Comparison of ENCODE assay signal across 8 cellular contexts in the genomic region with DNA sequence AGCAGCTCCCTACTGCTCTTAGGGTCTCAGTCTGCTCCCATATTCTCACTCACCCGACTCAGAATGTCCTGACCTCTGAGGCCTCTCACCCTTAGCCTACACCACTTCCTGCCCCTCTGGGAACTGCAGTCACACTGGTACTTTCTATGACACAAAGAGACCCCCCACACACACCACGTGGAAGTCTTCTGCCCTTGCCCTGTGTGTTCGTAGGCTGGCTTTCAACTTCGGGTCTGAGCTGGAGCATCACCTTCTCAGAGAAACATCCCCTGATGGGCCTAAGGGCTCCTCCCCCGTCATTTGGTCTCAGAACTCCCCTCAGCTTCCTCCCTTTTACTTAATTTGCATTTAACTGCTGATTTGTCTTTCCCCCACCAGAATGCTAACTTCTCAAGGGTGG. TPM values are rescaled to one million over a fixed set of nuclear protein-coding genes. Genes with fewer than 3 reads are reported as not detected.
A peak's percentile ranks its signal among the peaks of the same experiment; 100 is the strongest.
DNase-seq lines count a peak whose midpoint lies in the region; ATAC-seq, FAIRE-seq and TF ChIP-seq lines count a peak whose summit lies in the region.
"Not testable (repeated sequence)": the region's sequence is repeated elsewhere in the genome, so short reads cannot be mapped to it uniquely, and the experiment has no call there.

No MANE protein-coding gene starts in this region.

- peak overlapping the region; percentile 89 for H3K27ac Mint-ChIP-seq in activated naive CD8-positive, alpha-beta T cell treated with anti-CD3 and anti-CD28 coated beads, Interleukin-2, amount 50 U/mL, for 24 hours

- not testable (repeated sequence) for TF ChIP-seq POLR2A in GM12892 (IDR thresholded peaks at IDR 0.05; ENCODE audit: low read depth, low read length)

- H3K36me3 Mint-ChIP-seq in activated naive CD8-positive, alpha-beta T cell treated with anti-CD3 and anti-CD28 coated beads, Interleukin-2, amount 50 U/mL, for 24 hours (ENCODE audit: low read depth), result not testable (repeated sequence)

- DNase-seq in GM12892 (ENCODE audit: insufficient read length), result not testable (repeated sequence)
- DNase-seq in activated CD4-positive, alpha-beta T cell treated with anti-CD3 and anti-CD28 coated beads, Interleukin-2, amount 50 U/mL, for 48 hours, result peak; percentile 17 to 32
- peak; percentile 63 for DNase-seq in activated naive CD8-positive, alpha-beta T cell treated with anti-CD3 and anti-CD28 coated beads, Interleukin-2, amount 50 U/mL, for 24 hours
- peak; percentile 49 to 64 for DNase-seq in stimulated activated CD8-positive, alpha-beta memory T cell treated with anti-CD3 and anti-CD28 coated beads, Interleukin-15, amount 100 ng/mL, for 48 hours (ENCODE audit: low read depth in 2 of 2)

- ATAC-seq in GM19351 (IDR thresholded peaks at IDR 0.05; ENCODE audit: unreplicated experiment), result peak; percentile 89
- peak; percentile 83 for ATAC-seq in GM21825 (IDR thresholded peaks at IDR 0.05; ENCODE audit: unreplicated experiment)
- peak; percentile 83 for ATAC-seq in HG03045 (IDR thresholded peaks at IDR 0.05; ENCODE audit: unreplicated experiment)
- ATAC-seq in HG03558 (IDR thresholded peaks at IDR 0.05; ENCODE audit: extremely low read depth, unreplicated experiment), result peak; percentile 86
- ATAC-seq in activated naive CD8-positive, alpha-beta T cell treated with anti-CD3 and anti-CD28 coated beads, Interleukin-2, amount 50 U/mL, for 24 hours, result peak; percentile 89

- H3K9me3 Mint-ChIP-seq in activated naive CD8-positive, alpha-beta T cell treated with anti-CD3 and anti-CD28 coated beads, Interleukin-2, amount 50 U/mL, for 24 hours, result not testable (repeated sequence)

- FAIRE-seq in GM12892 (lab: Jason Lieb, UNC), result peak; percentile 68

- not testable (repeated sequence) for H3K27me3 Mint-ChIP-seq in activated naive CD8-positive, alpha-beta T cell treated with anti-CD3 and anti-CD28 coated beads, Interleukin-2, amount 50 U/mL, for 24 hours

- peak overlapping the region; percentile 27 for H3K4me3 Mint-ChIP-seq in activated naive CD8-positive, alpha-beta T cell treated with anti-CD3 and anti-CD28 coated beads, Interleukin-2, amount 50 U/mL, for 24 hours

- H3K4me1 Mint-ChIP-seq in activated naive CD8-positive, alpha-beta T cell treated with anti-CD3 and anti-CD28 coated beads, Interleukin-2, amount 50 U/mL, for 24 hours, result peaks cover 36% of the 10 kb centered on the region

RNA-seq across cellular contexts. Expression of a gene that starts 22.0 kb away (rescaled TPM):
- 42.2 TPM for polyA plus RNA-seq in GM12892 (2012; ENCODE audit: missing spikeins)
